ENCODE assay signal across 10 cellular contexts in genomic region chr16:280552-280951, GRCh38. TPM values are rescaled to one million over a fixed set of nuclear protein-coding genes. Genes with fewer than 3 reads are reported as not detected.
A peak's percentile ranks its signal among the peaks of the same experiment; 100 is the strongest.
DNase-seq lines count a peak whose midpoint lies in the region; ATAC-seq, FAIRE-seq and TF ChIP-seq lines count a peak whose summit lies in the region.
"Had no signal": no experiment of that assay in that cellular context is flagged by ENCODE, and none has a peak within 500 bp of the region (broad histone marks: within the 10 kb centered on the region; RNA-seq: fewer than 3 reads in every experiment).

Gene ARHGDIG, plus strand, starts transcription at chr16:280591. Its CDS starts 90 bp downstream, at chr16:280681.

- no peak for FAIRE-seq in small intestine (lab: Jason Lieb, UNC)
- FAIRE-seq: endometrium had no signal

- no peak within 1 kb of the TSS for H3K27ac ChIP-seq in small intestine (ENCODE audit: low read depth in 1 of 2, low read length in 1 of 2)

- peaks cover 0 to 2% of the 10 kb centered on the region in 2 donors for H3K4me1 ChIP-seq in small intestine (ENCODE audit: control insufficient read depth in 2 of 2, insufficient read depth in 1 of 2, low read depth in 1 of 2, low read length in 1 of 2)

- intact Hi-C loops in activated T-helper 1 cell treated with anti-CD3 and anti-CD28 coated beads, Interleukin-12 subunit alpha, Interleukin-12 subunit beta, Interleukin-2, Interleukin-4 antibody, amounts not matched to agents 30 ng/mL and 10 ng/mL and 1 ng/mL, durations not matched to agents 14 hours and 24 hours and 36 hours (cut with micrococcal nuclease) = no loop called here

- POLR2A ChIA-PET in WTC11 (lab: Charles Lee) = interaction anchor here (0.6 kb wide), 1 partner anchor 75 kb away, joined by 3 read pairs; no protein-coding TSS in a partner anchor

- TF ChIP-seq CTCF in WTC11 (IDR thresholded peaks at IDR 0.05) = no peak

- H3K9me3 ChIP-seq in small intestine (ENCODE audit: control insufficient read depth, low read depth) = no peaks in the 10 kb centered on the region

- 1 to 3% (median 1%) methylated on average over 14 to 54 of the region's 54 CpGs for WGBS in small intestine, 3 donors

- peaks cover 37% of the 10 kb centered on the region for H3K27me3 Mint-ChIP-seq in WTC11 (ENCODE audit: low read depth)
- peaks cover 27% of the 10 kb centered on the region for H3K27me3 Mint-ChIP-seq in activated T-helper 1 cell treated with anti-CD3 and anti-CD28 coated beads, Interleukin-12 subunit alpha, Interleukin-12 subunit beta, Interleukin-2, Interleukin-4 antibody, amounts not matched to agents 30 ng/mL and 10 ng/mL and 1 ng/mL, durations not matched to agents 14 hours and 24 hours and 36 hours (ENCODE audit: insufficient read depth)

- no peaks in the 10 kb centered on the region; the same call in 1 of the 2 replicates for H3K4me1 Mint-ChIP-seq in WTC11
- H3K4me1 Mint-ChIP-seq in activated T-helper 1 cell treated with anti-CD3 and anti-CD28 coated beads, Interleukin-12 subunit alpha, Interleukin-12 subunit beta, Interleukin-2, Interleukin-4 antibody, amounts not matched to agents 30 ng/mL and 10 ng/mL and 1 ng/mL, durations not matched to agents 14 hours and 24 hours and 36 hours (ENCODE audit: low read depth) = no peaks in the 10 kb centered on the region

- H3K4me3 ChIP-seq in iPS-11a (ENCODE audit: low read depth, low read length) (peak within 1 kb of the TSS; percentile 39), small intestine (ENCODE audit: low read depth in 1 of 2, low read length in 2 of 2) (peak within 1 kb of the TSS in 1 of 2 donors; percentile 37)

- H3K9me3 Mint-ChIP-seq in WTC11 = no peaks in the 10 kb centered on the region
- H3K9me3 Mint-ChIP-seq in activated T-helper 1 cell treated with anti-CD3 and anti-CD28 coated beads, Interleukin-12 subunit alpha, Interleukin-12 subunit beta, Interleukin-2, Interleukin-4 antibody, amounts not matched to agents 30 ng/mL and 10 ng/mL and 1 ng/mL, durations not matched to agents 14 hours and 24 hours and 36 hours = no peaks in the 10 kb centered on the region

- no peaks in the 10 kb centered on the region for H3K27me3 ChIP-seq in small intestine (ENCODE audit: control insufficient read depth in 2 of 2, insufficient read depth in 2 of 2, low read length in 2 of 2)

- ATAC-seq in WTC11 = peak; percentile 34

- DNase-seq in NCI-H2171 (lab: John Stamatoyannopoulos, UW) (peak; percentile 15), NCI-H2171 treated with DMSO at 0.1 percent for 48 hours (lab: John Stamatoyannopoulos, UW) (no peak), WTC11 (ENCODE audit: low spot score) (no peak), small intestine (no peak), amniotic stem cell (lab: John Stamatoyannopoulos, UW) (no peak)
- DNase-seq in effector CD8-positive, alpha-beta T cell (lab: John Stamatoyannopoulos, UW) = no peak
- DNase-seq in activated T-helper 1 cell treated with anti-CD3 and anti-CD28 coated beads, Interleukin-12 subunit alpha, Interleukin-12 subunit beta, Interleukin-2, Interleukin-4 antibody, amounts not matched to agents 30 ng/mL and 10 ng/mL and 1 ng/mL, durations not matched to agents 14 hours and 24 hours and 36 hours (ENCODE audit: low spot score) = no peak
- DNase-seq: activated CD8-positive, alpha-beta memory T cell treated with anti-CD3 and anti-CD28 coated beads, Interleukin-2, amount 50 U/mL, for 48 hours had no signal

- H3K36me3 ChIP-seq in small intestine (ENCODE audit: control insufficient read depth in 2 of 2, insufficient read depth in 2 of 2, low read length in 2 of 2) = no peaks in the 10 kb centered on the region

- peak within 1 kb of the TSS; percentile 60 for H3K4me3 Mint-ChIP-seq in WTC11
- H3K4me3 Mint-ChIP-seq in activated T-helper 1 cell treated with anti-CD3 and anti-CD28 coated beads, Interleukin-12 subunit alpha, Interleukin-12 subunit beta, Interleukin-2, Interleukin-4 antibody, amounts not matched to agents 30 ng/mL and 10 ng/mL and 1 ng/mL, durations not matched to agents 14 hours and 24 hours and 36 hours = no peak within 1 kb of the TSS

- H3K36me3 Mint-ChIP-seq in WTC11 = no peaks in the 10 kb centered on the region
- no peaks in the 10 kb centered on the region for H3K36me3 Mint-ChIP-seq in activated T-helper 1 cell treated with anti-CD3 and anti-CD28 coated beads, Interleukin-12 subunit alpha, Interleukin-12 subunit beta, Interleukin-2, Interleukin-4 antibody, amounts not matched to agents 30 ng/mL and 10 ng/mL and 1 ng/mL, durations not matched to agents 14 hours and 24 hours and 36 hours (ENCODE audit: low read depth)

- CTCF ChIA-PET in WTC11 (lab: Charles Lee) = interaction anchor here (1.0 to 2.6 kb wide), 3 partner anchors 72 to 184 kb away, joined by 4 to 15 read pairs (median 11); no protein-coding TSS in a partner anchor

- H3K27ac Mint-ChIP-seq in WTC11 = no peak within 1 kb of the TSS
- H3K27ac Mint-ChIP-seq in activated T-helper 1 cell treated with anti-CD3 and anti-CD28 coated beads, Interleukin-12 subunit alpha, Interleukin-12 subunit beta, Interleukin-2, Interleukin-4 antibody, amounts not matched to agents 30 ng/mL and 10 ng/mL and 1 ng/mL, durations not matched to agents 14 hours and 24 hours and 36 hours = no peak within 1 kb of the TSS

TF ChIP-seq in WTC11, 78 proteins besides CTCF, POLR2A, EP300 and RAD21:
- TF ChIP-seq ETV6 (CRISPR knock-in tag; IDR thresholded peaks at IDR 0.05) = no peak
- no peak for TF ChIP-seq E2F4 (CRISPR knock-in tag; IDR thresholded peaks at IDR 0.05; ENCODE audit: borderline replicate concordance, low read depth)
- no peak for TF ChIP-seq ZNF416 (CRISPR knock-in tag; IDR thresholded peaks at IDR 0.05)
- no peak for TF ChIP-seq FOXP4 (CRISPR knock-in tag; IDR thresholded peaks at IDR 0.05)
- no peak for TF ChIP-seq CBFB (CRISPR knock-in tag; IDR thresholded peaks at IDR 0.05; ENCODE audit: low read depth)
- no peak for TF ChIP-seq ZNF232 (CRISPR knock-in tag; IDR thresholded peaks at IDR 0.05)
- TF ChIP-seq HMGXB4 (CRISPR knock-in tag; IDR thresholded peaks at IDR 0.05) = no peak
- TF ChIP-seq MXD4 (CRISPR knock-in tag; IDR thresholded peaks at IDR 0.05; ENCODE audit: borderline replicate concordance) = no peak
- TF ChIP-seq MAX (CRISPR knock-in tag; IDR thresholded peaks at IDR 0.05) = no peak
- TF ChIP-seq IRF1 (CRISPR knock-in tag; IDR thresholded peaks at IDR 0.05) = no peak

RNA-seq across cellular contexts. Expression of gene ARHGDIG, which starts in this region (rescaled TPM):
- total RNA-seq in WTC11 (2021) = 3.4 to 4.0 TPM (median 3.5 TPM) in 3 replicates
- 10 to 100 TPM; 14.1 to 81.6 (median 14.3) TPM for polyA plus RNA-seq in small intestine
- not detected in 2 replicates for total RNA-seq in activated T-helper 1 cell treated with anti-CD3 and anti-CD28 coated beads, Interleukin-12 subunit alpha, Interleukin-12 subunit beta, Interleukin-2, Interleukin-4 antibody, amounts not matched to agents 30 ng/mL and 10 ng/mL and 1 ng/mL, durations not matched to agents 14 hours and 24 hours and 36 hours
